Comparison of ENCODE assay signal across 19 cellular contexts in genomic region chr4:8352368-8353157, GRCh38.
DNase-seq lines count a peak whose midpoint lies in the region; ATAC-seq and TF ChIP-seq lines count a peak whose summit lies in the region.
"Had no signal": no experiment of that assay in that cellular context is flagged by ENCODE, and none has a peak within 500 bp of the region (broad histone marks: within the 10 kb centered on the region; RNA-seq: fewer than 3 reads in every experiment).

No MANE protein-coding gene starts in this region.

- H3K9me3 ChIP-seq in endodermal cell (ENCODE audit: control insufficient read depth, low read length): no peaks in the 10 kb centered on the region
- H3K9me3 ChIP-seq: SK-N-SH had no signal

- H3K27ac Mint-ChIP-seq in endodermal cell (no peak overlapping the region), nephron progenitor cell (peak overlapping the region; percentile 88), type B pancreatic cell (no peak overlapping the region)
- H3K27ac Mint-ChIP-seq: IgD-negative memory B cell, naive B cell had no signal

- H3K9ac ChIP-seq in endodermal cell (ENCODE audit: extremely low read depth, low read length, poor library complexity, severe bottlenecking): no peak overlapping the region
- H3K9ac ChIP-seq: SK-N-SH had no signal

- peak; percentile 48 for DNase-seq in activated effector memory CD4-positive, alpha-beta T cell treated with anti-CD3 and anti-CD28 coated beads, Interleukin-2, amount 50 U/mL, for 16 hours
- no peak for DNase-seq in activated effector memory CD4-positive, alpha-beta T cell treated with Interleukin-2 at 50 U/mL for 16 hours
- DNase-seq in endodermal cell (peak; percentile 52), nephron progenitor cell (no peak), type B pancreatic cell (ENCODE audit: extremely low spot score, unreplicated experiment) (peak; percentile 59)
- DNase-seq in activated CD8-positive, alpha-beta memory T cell treated with anti-CD3 and anti-CD28 coated beads for 24 hours: no peak
- DNase-seq: activated CD4-positive, alpha-beta T cell treated with anti-CD3 and anti-CD28 coated beads for 48 hours; activated CD8-positive, alpha-beta memory T cell treated with anti-CD3 and anti-CD28 coated beads, Interleukin-2, amount 50 U/mL, for 48 hours; effector CD8-positive, alpha-beta T cell; left colon; naive B cell; NCI-H2081; NCI-H526; SK-N-SH; stimulated activated CD4-positive, alpha-beta T cell treated with anti-CD3 and anti-CD28 coated beads, Interleukin-2, amount 100 ng/mL, for 48 hours had no signal

- H3K27me3 ChIP-seq in endodermal cell (ENCODE audit: control insufficient read depth, insufficient read depth, low read length, poor library complexity, severe bottlenecking): no peaks in the 10 kb centered on the region

- no peak overlapping the region for H3K4me3 Mint-ChIP-seq in endodermal cell
- no peak overlapping the region for H3K4me3 Mint-ChIP-seq in nephron progenitor cell
- H3K4me3 Mint-ChIP-seq in type B pancreatic cell: no peak overlapping the region
- H3K4me3 Mint-ChIP-seq: IgD-negative memory B cell had no signal

- H3K27me3 Mint-ChIP-seq in endodermal cell (ENCODE audit: insufficient read depth) (peaks cover 6% of the 10 kb centered on the region), nephron progenitor cell (ENCODE audit: low read depth, poor library complexity) (peaks cover 4% of the 10 kb centered on the region), type B pancreatic cell (no peaks in the 10 kb centered on the region)
- H3K27me3 Mint-ChIP-seq: naive B cell had no signal

- H3K36me3 Mint-ChIP-seq in endodermal cell (ENCODE audit: low read depth) (no peaks in the 10 kb centered on the region), nephron progenitor cell (ENCODE audit: low read depth) (peaks cover 5% of the 10 kb centered on the region), type B pancreatic cell (peaks cover 3% of the 10 kb centered on the region)
- H3K36me3 Mint-ChIP-seq: activated naive CD4-positive, alpha-beta T cell treated with anti-CD3 and anti-CD28 coated beads, Interleukin-2, amount 50 U/mL, for 72 hours; IgD-negative memory B cell; naive B cell had no signal

- WGBS in endodermal cell (ENCODE audit: insufficient coverage in 1 of 2, insufficient read length in 1 of 2), 2 experiments: 75 to 79% methylated on average over 14 to 20 of the region's 20 CpGs

- H3K4me1 ChIP-seq in endodermal cell (ENCODE audit: control insufficient read depth, insufficient read depth, low read length): no peaks in the 10 kb centered on the region

- TF ChIP-seq CTCF in endodermal cell (conservative IDR thresholded peaks at IDR 0.05) (no peak), nephron progenitor cell (IDR thresholded peaks at IDR 0.05) (no peak), type B pancreatic cell (conservative IDR thresholded peaks at IDR 0.05) (no peak)

- ATAC-seq in GM19328 (IDR thresholded peaks at IDR 0.05; ENCODE audit: unreplicated experiment) (no peak), HG03097 (IDR thresholded peaks at IDR 0.05; ENCODE audit: low FRiP score, unreplicated experiment) (no peak)
- ATAC-seq: activated naive CD4-positive, alpha-beta T cell treated with anti-CD3 and anti-CD28 coated beads, Interleukin-2, amount 50 U/mL, for 72 hours; left colon had no signal

- H3K9me3 Mint-ChIP-seq in endodermal cell (no peaks in the 10 kb centered on the region), nephron progenitor cell (no peaks in the 10 kb centered on the region), type B pancreatic cell (peaks cover 6% of the 10 kb centered on the region)
- H3K9me3 Mint-ChIP-seq: activated naive CD4-positive, alpha-beta T cell treated with anti-CD3 and anti-CD28 coated beads, Interleukin-2, amount 50 U/mL, for 72 hours had no signal

- H3K4me3 ChIP-seq in endodermal cell (ENCODE audit: low read length): no peak overlapping the region

- H3K4me1 Mint-ChIP-seq in endodermal cell: peaks cover 7% of the 10 kb centered on the region
- peaks cover 50% of the 10 kb centered on the region for H3K4me1 Mint-ChIP-seq in nephron progenitor cell
- H3K4me1 Mint-ChIP-seq in type B pancreatic cell (ENCODE audit: unreplicated experiment): peaks cover 19% of the 10 kb centered on the region
- H3K4me1 Mint-ChIP-seq: IgD-negative memory B cell, naive B cell had no signal

- H3K36me3 ChIP-seq in endodermal cell (ENCODE audit: control insufficient read depth, insufficient read depth, low read length): no peaks in the 10 kb centered on the region

- no peak overlapping the region for H3K27ac ChIP-seq in endodermal cell (ENCODE audit: low read depth, low read length)

Comparison
In these comparisons a context has a peak if more than half of its experiments do, and no peak if none do; other contexts are left out.
1. DNase-seq: peak in activated effector memory CD4-positive, alpha-beta T cell treated with anti-CD3 and anti-CD28 coated beads, Interleukin-2, amount 50 U/mL, for 16 hours (single experiment), endodermal cell (single experiment) and type B pancreatic cell (single experiment); none in activated effector memory CD4-positive, alpha-beta T cell treated with Interleukin-2 at 50 U/mL for 16 hours (single experiment), nephron progenitor cell (single experiment) and activated CD8-positive, alpha-beta memory T cell treated with anti-CD3 and anti-CD28 coated beads for 24 hours (single experiment).